Comparison of ENCODE assay signal across 8 cellular contexts in genomic region chr19:24086974-24087595, GRCh38. TPM values are rescaled to one million over a fixed set of nuclear protein-coding genes. Genes with fewer than 3 reads are reported as not detected.
DNase-seq lines count a peak whose midpoint lies in the region; ATAC-seq and TF ChIP-seq lines count a peak whose summit lies in the region.

Gene ZNF254, plus strand, starts transcription at chr19:24087187. Its CDS starts 121 bp downstream, at chr19:24087308.

- H3K4me3 ChIP-seq in OCI-LY3 (ENCODE audit: low read length) (peak within 1 kb of the TSS; percentile 88), esophagus muscularis mucosa (peak within 1 kb of the TSS; percentile 59 to 81 (median 68)), muscle layer of colon (ENCODE audit: low read depth in 1 of 2, low read length in 2 of 2) (peak within 1 kb of the TSS; percentile 59 to 96)

- H3K9ac ChIP-seq in OCI-LY3 (ENCODE audit: low read length) (peak within 1 kb of the TSS; percentile 92), muscle layer of colon (ENCODE audit: low read length) (peak within 1 kb of the TSS; percentile 90)

- peak within 1 kb of the TSS; percentile 65 for H3K4me2 ChIP-seq in OCI-LY3 (ENCODE audit: low read length)

- peaks cover 3% of the 10 kb centered on the region; the same call in 1 of the 2 replicates for H3K9me3 ChIP-seq in OCI-LY3 (ENCODE audit: insufficient read depth, low read length)
- no peaks in the 10 kb centered on the region for H3K9me3 ChIP-seq in esophagus muscularis mucosa
- no peaks in the 10 kb centered on the region for H3K9me3 ChIP-seq in muscle layer of colon (ENCODE audit: low read length)

- intact Hi-C loops in esophagus muscularis mucosa (cut with DNase I), result no loop called here

- peak; percentile 100 for ATAC-seq in GM19043 (IDR thresholded peaks at IDR 0.05; ENCODE audit: low read depth, unreplicated experiment)
- ATAC-seq in HG03432 (IDR thresholded peaks at IDR 0.05; ENCODE audit: unreplicated experiment), result peak; percentile 99

- H2AFZ ChIP-seq in OCI-LY3 (ENCODE audit: low read depth, low read length), result peak within 1 kb of the TSS; percentile 70; the same call in 1 of the 2 replicates

- peaks cover 17% of the 10 kb centered on the region for H3K36me3 ChIP-seq in OCI-LY3 (replicated peaks; ENCODE audit: low read depth, low read length)
- peaks cover 0 to 2% (median under 1%) of the 10 kb centered on the region in 4 donors for H3K36me3 ChIP-seq in esophagus muscularis mucosa
- no peaks in the 10 kb centered on the region for H3K36me3 ChIP-seq in muscle layer of colon (ENCODE audit: insufficient read depth, low read length)

- TF ChIP-seq POLR2A in esophagus muscularis mucosa (IDR thresholded peaks at IDR 0.05; ENCODE audit: low read depth), result peak; percentile 19

- 2% methylated on average over 19 of the region's 23 CpGs for WGBS in esophagus muscularis mucosa

- H3K27ac ChIP-seq in OCI-LY3 (ENCODE audit: low read length) (peak within 1 kb of the TSS; percentile 66), esophagus muscularis mucosa (replicated peaks in 1 of 4) (peak within 1 kb of the TSS; percentile 71 to 88 (median 79)), muscle layer of colon (ENCODE audit: low read depth, low read length) (peak within 1 kb of the TSS; percentile 73)

- peaks cover 46% of the 10 kb centered on the region for H3K79me2 ChIP-seq in OCI-LY3 (ENCODE audit: low read length)

- H3K4me1 ChIP-seq in OCI-LY3 (ENCODE audit: low read length), result peaks cover 3% of the 10 kb centered on the region; the same call in 1 of the 2 replicates
- H3K4me1 ChIP-seq in esophagus muscularis mucosa, result peaks cover 7 to 17% (median 13%) of the 10 kb centered on the region in 4 donors
- no peaks in the 10 kb centered on the region for H3K4me1 ChIP-seq in muscle layer of colon (ENCODE audit: insufficient read depth, low read length)

- no peaks in the 10 kb centered on the region for H3K27me3 ChIP-seq in OCI-LY3 (ENCODE audit: low read depth, low read length)
- no peaks in the 10 kb centered on the region for H3K27me3 ChIP-seq in esophagus muscularis mucosa
- H3K27me3 ChIP-seq in muscle layer of colon (ENCODE audit: control insufficient read depth in 1 of 2, insufficient read depth in 2 of 2, low read length in 2 of 2), result no peaks in the 10 kb centered on the region

- H4K20me1 ChIP-seq in OCI-LY3 (ENCODE audit: insufficient read depth, low read length), result no peaks in the 10 kb centered on the region

- no peak for TF ChIP-seq CTCF in OCI-LY3 (IDR thresholded peaks at IDR 0.05; ENCODE audit: low read depth, low read length)
- no peak for TF ChIP-seq CTCF in esophagus muscularis mucosa (IDR thresholded peaks at IDR 0.05)

- no peak for TF ChIP-seq EP300 in esophagus muscularis mucosa (IDR thresholded peaks at IDR 0.05)

- DNase-seq in AG08396 (ENCODE audit: low spot score), result peak; percentile 85
- peak; percentile 85 to 86 for DNase-seq in activated T-cell treated with anti-CD3 and anti-CD28 coated beads, Interleukin-2, amount 50 U/mL, for 48 hours
- peak; percentile 97 for DNase-seq in esophagus muscularis mucosa (ENCODE audit: extremely low spot score)
- peak; percentile 47 to 53 for DNase-seq in stimulated activated CD8-positive, alpha-beta memory T cell treated with anti-CD3 and anti-CD28 coated beads, Interleukin-7, amount 100 ng/mL, for 1 hour (ENCODE audit: low read depth in 2 of 2)

RNA-seq across cellular contexts. Expression of gene ZNF254, which starts in this region (rescaled TPM):
- total RNA-seq in esophagus muscularis mucosa, result 10 to 100 TPM in 1 of 4 donors, 1 to 10 TPM in 3; 8.1 to 13.7 (median 8.8) TPM

Comparison
In these comparisons a context has a peak if more than half of its experiments do, and no peak if none do; other contexts are left out.
1. Peak in every context shown above with its lines: DNase-seq, ATAC-seq, H3K4me3 ChIP-seq and H3K27ac ChIP-seq.